15 cellular contexts compared by ENCODE assay signal in genomic region chr2:207113403-207113802, GRCh38. TPM values are rescaled to one million over a fixed set of nuclear protein-coding genes. Genes with fewer than 3 reads are reported as not detected.
A peak's percentile ranks its signal among the peaks of the same experiment; 100 is the strongest.
DNase-seq lines count a peak whose midpoint lies in the region; ATAC-seq and TF ChIP-seq lines count a peak whose summit lies in the region.
"Had no signal": no experiment of that assay in that cellular context is flagged by ENCODE, and none has a peak within 500 bp of the region (broad histone marks: within the 10 kb centered on the region; RNA-seq: fewer than 3 reads in every experiment).

No MANE protein-coding gene starts in this region.

- WGBS in endodermal cell (ENCODE audit: insufficient coverage in 1 of 2, insufficient read length in 1 of 2), 2 experiments = 92% methylated on average over 1 of the region's 1 CpG; no CpG with 5 or more reads in 1 of the 2 experiments

- intact Hi-C loops in dorsolateral prefrontal cortex (cut with DNase I) = loop anchor here in 1 of 2 donors (2.0 to 5.0 kb wide), 2 partner anchors 36 to 51 kb away; partner anchors contain the start of gene KLF7
- intact Hi-C loops in Right ventricle myocardium superior (cut with DNase I) = no loop called here

- peaks cover 30% of the 10 kb centered on the region for H3K4me1 Mint-ChIP-seq in endodermal cell
- H3K4me1 Mint-ChIP-seq in CD8-positive, alpha-beta memory T cell = peaks cover 0 to 1% (median 0%) of the 10 kb centered on the region in 3 donors

- no peaks in the 10 kb centered on the region for H3K27me3 Mint-ChIP-seq in endodermal cell (ENCODE audit: insufficient read depth)
- peaks cover 0 to 1% of the 10 kb centered on the region in 2 donors for H3K27me3 Mint-ChIP-seq in CD8-positive, alpha-beta memory T cell
- H3K27me3 Mint-ChIP-seq: activated B cell treated with CpG ODN at 0.5 μM for 24 hours; activated naive CD4-positive, alpha-beta T cell treated with anti-CD3 and anti-CD28 coated beads, Interleukin-2, amount 10 ng/mL, durations not matched to agents 7 days and 5 days had no signal

- DNase-seq in NCI-H1105 (lab: John Stamatoyannopoulos, UW) (peak; percentile 93), NCI-H2171 (lab: John Stamatoyannopoulos, UW) (peak; percentile 93), dorsolateral prefrontal cortex (peak in 9 of 10 donors; percentile 30 to 77 (median 60)), pons (ENCODE audit: low spot score) (peak; percentile 91), Right ventricle myocardium superior (no peak), endodermal cell (no peak)
- DNase-seq in CD8-positive, alpha-beta memory T cell = no peak
- DNase-seq: activated B cell treated with CpG ODN at 0.5 μM for 24 hours; activated CD8-positive, alpha-beta memory T cell treated with anti-CD3 and anti-CD28 coated beads, Interleukin-2, amount 50 U/mL, for 48 hours; activated naive CD4-positive, alpha-beta T cell treated with anti-CD3 and anti-CD28 coated beads, Interleukin-2, amount 10 ng/mL, durations not matched to agents 7 days and 5 days; HCEC 1CT; KBM-7; kidney glomerular epithelial cell; NCI-H2029 treated with DMSO at 0.1 percent for 48 hours; stimulated activated CD4-positive, alpha-beta T cell treated with anti-CD3 and anti-CD28 coated beads, Interleukin-2, amount 100 ng/mL, for 24 hours had no signal

- H3K4me3 ChIP-seq in dorsolateral prefrontal cortex (peak overlapping the region in 7 of 59 donors; percentile 2 to 31 (median 16)), endodermal cell (ENCODE audit: low read length) (no peak overlapping the region)
- H3K4me3 ChIP-seq in CD8-positive, alpha-beta memory T cell (ENCODE audit: low read length) = no peak overlapping the region

- peaks cover 74% of the 10 kb centered on the region for H3K36me3 ChIP-seq in endodermal cell (ENCODE audit: control insufficient read depth, insufficient read depth, low read length)
- no peaks in the 10 kb centered on the region for H3K36me3 ChIP-seq in CD8-positive, alpha-beta memory T cell (ENCODE audit: insufficient read depth, low read length)

- H3K4me1 ChIP-seq in endodermal cell (ENCODE audit: control insufficient read depth, insufficient read depth, low read length) = peaks cover 6% of the 10 kb centered on the region
- H3K4me1 ChIP-seq in CD8-positive, alpha-beta memory T cell (ENCODE audit: insufficient read depth, low read length) = no peaks in the 10 kb centered on the region

- H3K27me3 ChIP-seq in dorsolateral prefrontal cortex = no peaks in the 10 kb centered on the region
- H3K27me3 ChIP-seq in endodermal cell (ENCODE audit: control insufficient read depth, insufficient read depth, low read length, poor library complexity, severe bottlenecking) = no peaks in the 10 kb centered on the region
- no peaks in the 10 kb centered on the region for H3K27me3 ChIP-seq in CD8-positive, alpha-beta memory T cell (ENCODE audit: insufficient read depth, low read length, poor library complexity, severe bottlenecking)

- ATAC-seq in Right ventricle myocardium superior (ENCODE audit: poor library complexity) = no peak

- H3K36me3 Mint-ChIP-seq in endodermal cell (ENCODE audit: low read depth) = peaks cover 7% of the 10 kb centered on the region
- no peaks in the 10 kb centered on the region for H3K36me3 Mint-ChIP-seq in CD8-positive, alpha-beta memory T cell

- H3K27ac ChIP-seq in dorsolateral prefrontal cortex = peak overlapping the region; percentile 59 to 96 (median 88)
- H3K27ac ChIP-seq in endodermal cell (ENCODE audit: low read depth, low read length) = no peak overlapping the region
- no peak overlapping the region for H3K27ac ChIP-seq in CD8-positive, alpha-beta memory T cell (ENCODE audit: low read depth, low read length)

- TF ChIP-seq CTCF in dorsolateral prefrontal cortex (IDR thresholded peaks at IDR 0.05 in 54 of 56, conservative IDR thresholded peaks at IDR 0.05 in 2 of 56; ENCODE audit: low read depth in 1 of 56, partially characterized antibody in 56 of 56) (peak in 1 of 56 donors; percentile 18), endodermal cell (conservative IDR thresholded peaks at IDR 0.05) (no peak)

- CTCF ChIA-PET in CD8-positive, alpha-beta memory T cell (lab: Charles Lee) = no interaction called here

- no peak overlapping the region for H3K4me3 Mint-ChIP-seq in endodermal cell
- H3K4me3 Mint-ChIP-seq in CD8-positive, alpha-beta memory T cell = no peak overlapping the region
- H3K4me3 Mint-ChIP-seq: activated B cell treated with CpG ODN at 0.5 μM for 24 hours; activated naive CD4-positive, alpha-beta T cell treated with anti-CD3 and anti-CD28 coated beads, Interleukin-2, amount 10 ng/mL, durations not matched to agents 7 days and 5 days had no signal

- H3K9me3 Mint-ChIP-seq in endodermal cell = no peaks in the 10 kb centered on the region
- no peaks in the 10 kb centered on the region for H3K9me3 Mint-ChIP-seq in CD8-positive, alpha-beta memory T cell
- H3K9me3 Mint-ChIP-seq: activated B cell treated with CpG ODN at 0.5 μM for 24 hours; activated naive CD4-positive, alpha-beta T cell treated with anti-CD3 and anti-CD28 coated beads, Interleukin-2, amount 10 ng/mL, durations not matched to agents 7 days and 5 days had no signal

- H3K27ac Mint-ChIP-seq in endodermal cell = no peak overlapping the region
- no peak overlapping the region for H3K27ac Mint-ChIP-seq in CD8-positive, alpha-beta memory T cell
- H3K27ac Mint-ChIP-seq: activated B cell treated with CpG ODN at 0.5 μM for 24 hours; activated naive CD4-positive, alpha-beta T cell treated with anti-CD3 and anti-CD28 coated beads, Interleukin-2, amount 10 ng/mL, durations not matched to agents 7 days and 5 days had no signal

- no peaks in the 10 kb centered on the region for H3K9me3 ChIP-seq in endodermal cell (ENCODE audit: control insufficient read depth, low read length)
- H3K9me3 ChIP-seq in CD8-positive, alpha-beta memory T cell (ENCODE audit: low read length) = no peaks in the 10 kb centered on the region

- no peak overlapping the region for H3K9ac ChIP-seq in endodermal cell (ENCODE audit: extremely low read depth, low read length, poor library complexity, severe bottlenecking)

- POLR2A ChIA-PET in CD8-positive, alpha-beta memory T cell (lab: Charles Lee) = no interaction called here

RNA-seq across cellular contexts. Expression of gene KLF7, which starts 52.3 kb away (rescaled TPM):
- total RNA-seq in dorsolateral prefrontal cortex = 10 to 100 TPM; 28.9 to 88.4 (median 49.9) TPM
- 19.2 TPM for total RNA-seq in Right ventricle myocardium superior
- 10 to 100 TPM; 27.4 to 27.8 TPM for total RNA-seq in endodermal cell
- 23.3 TPM for polyA plus RNA-seq in endodermal cell (2013, experiment 1 of 2)
- 22.4 TPM for polyA plus RNA-seq in endodermal cell (2013, experiment 2 of 2)
- 10 to 100 TPM in 1 of 2 experiments, 1 to 10 TPM in 1; 6.7 to 12.1 TPM for total RNA-seq in CD8-positive, alpha-beta memory T cell
- 6.4 TPM for polyA plus RNA-seq in CD8-positive, alpha-beta memory T cell

Comparison
In these comparisons a context has a peak if more than half of its experiments do, and no peak if none do; other contexts are left out.
1. DNase-seq: peak in NCI-H1105 (single experiment), NCI-H2171 (single experiment), dorsolateral prefrontal cortex (9 of 10) and pons (single experiment); none in Right ventricle myocardium superior (single experiment), endodermal cell (single experiment) and CD8-positive, alpha-beta memory T cell (0 of 5).
2. H3K27ac ChIP-seq: peak in dorsolateral prefrontal cortex (59 of 59); none in endodermal cell (single experiment) and CD8-positive, alpha-beta memory T cell (single experiment).